Comparison of ENCODE assay signal across 8 cellular contexts in genomic region chr7:75639893-75640600, GRCh38.
DNase-seq lines count a peak whose midpoint lies in the region; ATAC-seq and TF ChIP-seq lines count a peak whose summit lies in the region.

No MANE protein-coding gene starts in this region.

- H3K9me3 ChIP-seq in HAP-1, result peaks cover 10% of the 10 kb centered on the region
- no peaks in the 10 kb centered on the region for H3K9me3 ChIP-seq in right lobe of liver
- peaks cover 0 to 3% of the 10 kb centered on the region in 2 donors for H3K9me3 ChIP-seq in transverse colon

- TF ChIP-seq EP300 in transverse colon (IDR thresholded peaks at IDR 0.05; ENCODE audit: low read depth), result no peak

- no peak for TF ChIP-seq CTCF in 22Rv1 (IDR thresholded peaks at IDR 0.05)
- TF ChIP-seq CTCF in right lobe of liver (IDR thresholded peaks at IDR 0.05), result no peak
- TF ChIP-seq CTCF in transverse colon (IDR thresholded peaks at IDR 0.05), result no peak

- peak overlapping the region; percentile 68 for H3K27ac Mint-ChIP-seq in activated naive CD8-positive, alpha-beta T cell treated with anti-CD3 and anti-CD28 coated beads, Interleukin-2, amount 50 U/mL, for 24 hours

- H3K9me3 Mint-ChIP-seq in activated naive CD8-positive, alpha-beta T cell treated with anti-CD3 and anti-CD28 coated beads, Interleukin-2, amount 50 U/mL, for 24 hours, result no peaks in the 10 kb centered on the region

- H3K4me1 Mint-ChIP-seq in activated naive CD8-positive, alpha-beta T cell treated with anti-CD3 and anti-CD28 coated beads, Interleukin-2, amount 50 U/mL, for 24 hours, result peaks cover 7% of the 10 kb centered on the region

- no peak for TF ChIP-seq POLR2A in right lobe of liver (IDR thresholded peaks at IDR 0.05)
- TF ChIP-seq POLR2A in transverse colon (IDR thresholded peaks at IDR 0.05), result no peak

- no peaks in the 10 kb centered on the region for H3K36me3 Mint-ChIP-seq in activated naive CD8-positive, alpha-beta T cell treated with anti-CD3 and anti-CD28 coated beads, Interleukin-2, amount 50 U/mL, for 24 hours (ENCODE audit: low read depth)

- intact Hi-C loops in right lobe of liver (cut with DNase I), result loop anchor here in 1 of 2 donors (10.0 kb wide), 1 partner anchor 115 kb away; no protein-coding TSS in a partner anchor
- intact Hi-C loops in transverse colon (cut with DNase I; ENCODE audit: low total_unique reads), result no loop called here

- ATAC-seq in activated naive CD8-positive, alpha-beta T cell treated with anti-CD3 and anti-CD28 coated beads, Interleukin-2, amount 50 U/mL, for 24 hours, result no peak
- ATAC-seq in right lobe of liver, result peak in 2 of 4 donors; percentile 9 to 22
- no peak for ATAC-seq in HG03521 (IDR thresholded peaks at IDR 0.05; ENCODE audit: unreplicated experiment)
- no peak for ATAC-seq in HG02642 (IDR thresholded peaks at IDR 0.05; ENCODE audit: poor library complexity, unreplicated experiment)

- DNase-seq in HAP-1 (ENCODE audit: low spot score in 2 of 2) (peak in 1 of 2 experiments; percentile 45), right lobe of liver (no peak), transverse colon (no peak), T-helper 9 cell (no peak)
- DNase-seq in activated naive CD8-positive, alpha-beta T cell treated with anti-CD3 and anti-CD28 coated beads, Interleukin-2, amount 50 U/mL, for 24 hours, result no peak

- H3K27ac ChIP-seq in 22Rv1 (peak overlapping the region; percentile 67), right lobe of liver (peak overlapping the region in 1 of 3 donors; percentile 47), transverse colon (peak overlapping the region in 3 of 4 donors; percentile 60 to 77 (median 67))

- H3K27me3 ChIP-seq in HAP-1 (ENCODE audit: low read depth), result no peaks in the 10 kb centered on the region
- H3K27me3 ChIP-seq in right lobe of liver, result no peaks in the 10 kb centered on the region
- H3K27me3 ChIP-seq in transverse colon, result no peaks in the 10 kb centered on the region

- 59% methylated on average over 5 of the region's 15 CpGs for WGBS in right lobe of liver (ENCODE audit: insufficient coverage, low coverage, low lambda C conversion rate, missing lambda C conversion rate)
- WGBS in transverse colon (ENCODE audit: low coverage in 1 of 2), 2 donors, result 45 to 53% methylated on average over 9 to 15 of the region's 15 CpGs

- H3K36me3 ChIP-seq in HAP-1 (replicated peaks) (no peaks in the 10 kb centered on the region), right lobe of liver (no peaks in the 10 kb centered on the region), transverse colon (no peaks in the 10 kb centered on the region)

- H3K4me3 ChIP-seq in HAP-1 (peak overlapping the region; percentile 65), right lobe of liver (peak overlapping the region in 2 of 3 donors; percentile 65 to 67), transverse colon (peak overlapping the region in 3 of 4 donors; percentile 59 to 62 (median 62))

- H3K4me1 ChIP-seq in HAP-1 (peaks cover 8% of the 10 kb centered on the region), right lobe of liver (no peaks in the 10 kb centered on the region), transverse colon (peaks cover 7 to 18% (median 12%) of the 10 kb centered on the region in 4 donors)

- in situ Hi-C loops in HAP-1 (cut with MboI; ENCODE audit: low sequenced_read_pairs), result no loop called here
- in situ Hi-C loops in transverse colon (cut with MboI; ENCODE audit: low pct_ligation_motif_present in 1 of 4, low pct_unique_long_range_greater_than_20kb in 1 of 4, low sequenced_read_pairs in 3 of 4), result no loop called here

- H3K4me3 Mint-ChIP-seq in activated naive CD8-positive, alpha-beta T cell treated with anti-CD3 and anti-CD28 coated beads, Interleukin-2, amount 50 U/mL, for 24 hours, result peak overlapping the region; percentile 76

- H3K27me3 Mint-ChIP-seq in activated naive CD8-positive, alpha-beta T cell treated with anti-CD3 and anti-CD28 coated beads, Interleukin-2, amount 50 U/mL, for 24 hours, result peaks cover 3% of the 10 kb centered on the region
